In genomic region chr11:125072961-125073590, GRCh38 we compare ENCODE assay signal across 24 cellular contexts. TPM values are rescaled to one million over a fixed set of nuclear protein-coding genes. Genes with fewer than 3 reads are reported as not detected.
DNase-seq lines count a peak whose midpoint lies in the region; ATAC-seq, FAIRE-seq and TF ChIP-seq lines count a peak whose summit lies in the region.
"Had no signal": no experiment of that assay in that cellular context is flagged by ENCODE, and none has a peak within 500 bp of the region (broad histone marks: within the 10 kb centered on the region; RNA-seq: fewer than 3 reads in every experiment).

No MANE protein-coding gene starts in this region.

- DNase-seq in HepG2 (ENCODE audit: low spot score) (no peak), right lobe of liver (no peak), adrenal gland (peak in 3 of 7 donors; percentile 15 to 48 (median 20)), memory B cell (ENCODE audit: low spot score in 2 of 2) (no peak), upper lobe of right lung (peak; percentile 58), NCI-H1694 (lab: John Stamatoyannopoulos, UW) (no peak), globus pallidus (ENCODE audit: low spot score) (no peak)
- DNase-seq: activated CD8-positive, alpha-beta T cell treated with anti-CD3 and anti-CD28 coated beads for 36 hours; activated gamma-delta T cell treated with Interleukin-2 at 50 U/mL for 16 hours; activated T-cell treated with anti-CD3 and anti-CD28 coated beads for 4 hours; colonic mucosa; DMS79 treated with DMSO at 0.1 percent for 48 hours; NCI-H1048; NCI-H187 treated with DMSO at 0.1 percent for 48 hours; NCI-H2227 treated with DMSO at 0.1 percent for 48 hours; uterus had no signal

- CTCF ChIA-PET in HepG2 (lab: Yijun Ruan, JAX; ENCODE audit: low intra/inter-chr PET ratio, low total read pairs), result no interaction called here

- BruUV-seq in HepG2 (replicated peaks; lab: Mats Ljungman, UMichigan), result no TSS peak

- peaks cover 50% of the 10 kb centered on the region for H3K4me1 Mint-ChIP-seq in memory B cell

- TF ChIP-seq RAD21 in HepG2 (CRISPR knock-in tag; IDR thresholded peaks at IDR 0.05), result no peak

- in situ Hi-C loops in HepG2 (cut with HindIII; ENCODE audit: extremely low pct_ligation_motif_present, low pct_unique_long_range_greater_than_20kb), result no loop called here

- 82% methylated on average over 2 of the region's 12 CpGs for WGBS in HepG2 (ENCODE audit: low lambda C conversion rate)
- 60% methylated on average over 1 of the region's 12 CpGs for WGBS in right lobe of liver (ENCODE audit: insufficient coverage, low coverage, low lambda C conversion rate, missing lambda C conversion rate)
- 85 to 95% (median 93%) methylated on average over 4 to 12 of the region's 12 CpGs for WGBS in adrenal gland, 4 donors

- peak overlapping the region; percentile 77; the same call in 1 of the 2 replicates for H3K4me2 ChIP-seq in HepG2 (ENCODE audit: low read depth, low read length)
- H3K4me2 ChIP-seq: A549 had no signal

- no peaks in the 10 kb centered on the region for H3K27me3 Mint-ChIP-seq in memory B cell

- ATAC-seq in HepG2 (no peak), right lobe of liver (no peak), memory B cell (ENCODE audit: low read depth) (no peak), upper lobe of right lung (no peak), HG03097 (IDR thresholded peaks at IDR 0.05; ENCODE audit: low FRiP score, unreplicated experiment) (no peak)
- ATAC-seq: A549; activated CD8-positive, alpha-beta T cell treated with anti-CD3 and anti-CD28 coated beads for 36 hours; gastrocnemius medialis; T-cell had no signal

- TF ChIP-seq CTCF in HepG2 (CRISPR knock-in tag; IDR thresholded peaks at IDR 0.05) (no peak), right lobe of liver (IDR thresholded peaks at IDR 0.05) (no peak), adrenal gland (IDR thresholded peaks at IDR 0.05) (no peak), upper lobe of right lung (IDR thresholded peaks at IDR 0.05) (no peak)

- no peak overlapping the region for H3K9ac ChIP-seq in HepG2 (ENCODE audit: insufficient read depth, low read depth, low read length)

- H3K27me3 ChIP-seq in HepG2 (ENCODE audit: control insufficient read depth in 1 of 2, insufficient read depth in 2 of 2, low read length in 2 of 2), result peaks cover 0 to 4% of the 10 kb centered on the region in 2 experiments; a peak in 1 of 5 replicates
- no peaks in the 10 kb centered on the region for H3K27me3 ChIP-seq in right lobe of liver
- no peaks in the 10 kb centered on the region for H3K27me3 ChIP-seq in adrenal gland
- no peaks in the 10 kb centered on the region for H3K27me3 ChIP-seq in upper lobe of right lung
- H3K27me3 ChIP-seq: colonic mucosa, gastrocnemius medialis, uterus had no signal

- H4K20me1 ChIP-seq in HepG2 (ENCODE audit: insufficient read depth, low read length), result no peaks in the 10 kb centered on the region

- FAIRE-seq in HepG2 (lab: Jason Lieb, UNC), result no peak
- FAIRE-seq: A549, islet of Langerhans had no signal

- no peak overlapping the region for H3K27ac ChIP-seq in HepG2 (ENCODE audit: extremely low read length, insufficient read depth, low read length)
- no peak overlapping the region for H3K27ac ChIP-seq in right lobe of liver
- peak overlapping the region in 3 of 5 donors; percentile 89 to 96 (median 95) for H3K27ac ChIP-seq in adrenal gland
- peak overlapping the region; percentile 51 for H3K27ac ChIP-seq in upper lobe of right lung
- H3K27ac ChIP-seq: A549, gastrocnemius medialis, uterus had no signal

- no peak for TF ChIP-seq POLR2A in HepG2 (IDR thresholded peaks at IDR 0.05; ENCODE audit: insufficient read depth in 1 of 2, low read depth in 2 of 2, low read length in 2 of 2)
- TF ChIP-seq POLR2A in right lobe of liver (IDR thresholded peaks at IDR 0.05), result no peak
- no peak for TF ChIP-seq POLR2A in adrenal gland (IDR thresholded peaks at IDR 0.05)

- H3K9me3 ChIP-seq in HepG2 (ENCODE audit: low read length), result no peaks in the 10 kb centered on the region
- H3K9me3 ChIP-seq in right lobe of liver, result no peaks in the 10 kb centered on the region
- H3K9me3 ChIP-seq in adrenal gland (replicated peaks in 1 of 3), result no peaks in the 10 kb centered on the region
- H3K9me3 ChIP-seq in upper lobe of right lung, result no peaks in the 10 kb centered on the region
- H3K9me3 ChIP-seq: A549, colonic mucosa, gastrocnemius medialis, HAP-1, mucosa of descending colon, uterus had no signal

- peaks cover 2% of the 10 kb centered on the region for H3K36me3 Mint-ChIP-seq in memory B cell
- H3K36me3 Mint-ChIP-seq: brain, T-cell had no signal

- H3K4me1 ChIP-seq in HepG2 (ENCODE audit: insufficient read depth, low read length), result peaks cover 65% of the 10 kb centered on the region
- H3K4me1 ChIP-seq in right lobe of liver, result peaks cover 0 to 3% (median 0%) of the 10 kb centered on the region in 4 donors
- H3K4me1 ChIP-seq in adrenal gland (replicated peaks in 1 of 2), result peaks cover 41 to 86% of the 10 kb centered on the region in 2 donors
- peaks cover 10% of the 10 kb centered on the region for H3K4me1 ChIP-seq in upper lobe of right lung
- H3K4me1 ChIP-seq: colonic mucosa, HAP-1, uterus had no signal

- peak overlapping the region; percentile 86 for H3K27ac Mint-ChIP-seq in memory B cell
- H3K27ac Mint-ChIP-seq: activated CD8-positive, alpha-beta T cell treated with anti-CD3 and anti-CD28 coated beads for 36 hours; T-cell had no signal

- peak overlapping the region; percentile 45 for H3K4me3 Mint-ChIP-seq in memory B cell
- H3K4me3 Mint-ChIP-seq: activated CD8-positive, alpha-beta T cell treated with anti-CD3 and anti-CD28 coated beads for 36 hours; brain; T-cell had no signal

- no peak overlapping the region for H3K4me3 ChIP-seq in HepG2 (replicated peaks in 1 of 3; ENCODE audit: insufficient read depth in 1 of 3, low read depth in 2 of 3, low read length in 3 of 3)
- H3K4me3 ChIP-seq in right lobe of liver, result no peak overlapping the region
- H3K4me3 ChIP-seq in adrenal gland, result no peak overlapping the region
- H3K4me3 ChIP-seq in upper lobe of right lung, result no peak overlapping the region
- H3K4me3 ChIP-seq: A549, colonic mucosa, gastrocnemius medialis, HAP-1, mucosa of descending colon, uterus had no signal

- no peaks in the 10 kb centered on the region for H3K79me2 ChIP-seq in HepG2 (ENCODE audit: insufficient read depth, low read length)

- POLR2A ChIA-PET in HepG2 (lab: Yijun Ruan, JAX), result interaction anchor here (0.9 to 2.9 kb wide), 4 partner anchors 10 to 119 kb away, joined by 3 to 9 read pairs (median 7); partner anchors contain the start of genes CCDC15, SLC37A2 and TMEM218

- intact Hi-C loops in HepG2 (cut with micrococcal nuclease; ENCODE audit: unreplicated experiment), result no loop called here
- intact Hi-C loops in right lobe of liver (cut with DNase I), result no loop called here
- intact Hi-C loops in adrenal gland (cut with DNase I), result no loop called here
- intact Hi-C loops in upper lobe of right lung (cut with DNase I), result no loop called here

- H3K36me3 ChIP-seq in HepG2 (replicated peaks in 1 of 2; ENCODE audit: control insufficient read depth in 1 of 2, insufficient read depth in 2 of 2, low read length in 2 of 2) (no peaks in the 10 kb centered on the region), right lobe of liver (no peaks in the 10 kb centered on the region), adrenal gland (replicated peaks in 1 of 2) (peaks cover 0 to 14% of the 10 kb centered on the region in 2 donors), upper lobe of right lung (no peaks in the 10 kb centered on the region)
- H3K36me3 ChIP-seq: colonic mucosa, gastrocnemius medialis, HAP-1, uterus had no signal

- H3K9me3 Mint-ChIP-seq in memory B cell, result no peaks in the 10 kb centered on the region
- H3K9me3 Mint-ChIP-seq: activated CD8-positive, alpha-beta T cell treated with anti-CD3 and anti-CD28 coated beads for 36 hours; brain; T-cell had no signal

- TF ChIP-seq EP300 in HepG2 (IDR thresholded peaks at IDR 0.05; ENCODE audit: low read depth in 2 of 2, low read length in 2 of 2) (no peak), HepG2 (CRISPR knock-in tag; IDR thresholded peaks at IDR 0.05; ENCODE audit: borderline replicate concordance) (no peak)

- no peak overlapping the region for H2AFZ ChIP-seq in HepG2 (ENCODE audit: low read length)

RNA-seq across cellular contexts. Expression of gene SLC37A2, which starts 10.0 kb away (rescaled TPM):
- total RNA-seq in HepG2 (2016; rRNA removed; fragmentation: Illumina TruSeq; extraction: Trizol) (1.8 and 4.6 TPM in 2 replicates), right lobe of liver (10 to 100 TPM in 1 of 6 experiments, 1 to 10 TPM in 5; 3.4 to 14.2 (median 4.7) TPM), adrenal gland (100 to 1,000 TPM in 7 of 8 donors, 10 to 100 TPM in 1; 85.3 to 389 (median 177) TPM), upper lobe of right lung (25.1 TPM)
- total RNA-seq in HepG2 (2016; cell fraction: cytosol; rRNA removed; fragmentation: Illumina TruSeq; extraction: Trizol; ENCODE audit: low read depth), result 0.30 and 0.53 TPM in 2 replicates
- 1.9 and 5.8 TPM in 2 replicates for total RNA-seq in HepG2 (2016; cell fraction: insoluble cytoplasmic fraction; rRNA removed; fragmentation: Illumina TruSeq; extraction: Trizol)
- 1.7 TPM in 2 replicates for total RNA-seq in HepG2 (2016; cell fraction: membrane; rRNA removed; fragmentation: Illumina TruSeq; extraction: Trizol)
- total RNA-seq in HepG2 (2016; cell fraction: nucleus; rRNA removed; fragmentation: Illumina TruSeq; extraction: Trizol), result 5.8 and 6.3 TPM in 2 replicates
- polyA plus RNA-seq in HepG2 (2011; rRNA removed) (3.8 and 7.1 TPM in 2 replicates), adrenal gland (100 to 1,000 TPM in 1 of 3 donors, 10 to 100 TPM in 2; 73.4 to 274 (median 75.9) TPM)
- 3.3 and 6.2 TPM in 2 replicates for polyA plus RNA-seq in HepG2 (2011; cell fraction: cytosol; rRNA removed)
- polyA plus RNA-seq in HepG2 (2011; cell fraction: nucleus; rRNA removed), result 9.4 and 27.0 TPM in 2 replicates
- 1.3 and 1.8 TPM in 2 replicates for polyA plus RNA-seq in HepG2 (2012)
- 0.51 and 0.58 TPM in 2 replicates for polyA plus RNA-seq in HepG2 (2016; cell fraction: cytosol; fragmentation: Illumina TruSeq; extraction: Trizol; ENCODE audit: low read depth)
- 1.9 and 2.2 TPM in 2 replicates for polyA plus RNA-seq in HepG2 (2016; cell fraction: insoluble cytoplasmic fraction; fragmentation: Illumina TruSeq; extraction: Trizol; ENCODE audit: low read depth)
- polyA plus RNA-seq in HepG2 (2016; cell fraction: membrane; fragmentation: Illumina TruSeq; extraction: Trizol; ENCODE audit: low read depth), result 0.93 and 1.1 TPM in 2 replicates
- polyA plus RNA-seq in HepG2 (2016; cell fraction: nucleus; fragmentation: Illumina TruSeq; extraction: Trizol; ENCODE audit: insufficient read depth, low read depth), result 8.4 and 9.8 TPM in 2 replicates
- polyA minus RNA-seq in HepG2 (2011; rRNA and poly(A)+ RNA removed; ENCODE audit: low replicate concordance), result 0.26 and 16.3 TPM in 2 replicates
- polyA minus RNA-seq in HepG2 (2011; cell fraction: cytosol; rRNA and poly(A)+ RNA removed), result 2.0 and 4.0 TPM in 2 replicates
- 2.7 and 5.3 TPM in 2 replicates for polyA minus RNA-seq in HepG2 (2011; cell fraction: nucleus; rRNA and poly(A)+ RNA removed)

RNA-seq across cellular contexts. Expression of gene TMEM218, which starts 38.4 kb away (rescaled TPM):
- 14.0 and 14.2 TPM in 2 replicates for total RNA-seq in HepG2 (2016; rRNA removed; fragmentation: Illumina TruSeq; extraction: Trizol)
- total RNA-seq in HepG2 (2016; cell fraction: cytosol; rRNA removed; fragmentation: Illumina TruSeq; extraction: Trizol; ENCODE audit: low read depth), result 5.2 and 7.3 TPM in 2 replicates
- total RNA-seq in HepG2 (2016; cell fraction: insoluble cytoplasmic fraction; rRNA removed; fragmentation: Illumina TruSeq; extraction: Trizol), result 14.1 and 16.1 TPM in 2 replicates
- 11.0 and 12.9 TPM in 2 replicates for total RNA-seq in HepG2 (2016; cell fraction: membrane; rRNA removed; fragmentation: Illumina TruSeq; extraction: Trizol)
- 11.0 and 11.8 TPM in 2 replicates for total RNA-seq in HepG2 (2016; cell fraction: nucleus; rRNA removed; fragmentation: Illumina TruSeq; extraction: Trizol)
- 10.0 and 11.8 TPM in 2 replicates for polyA plus RNA-seq in HepG2 (2011; rRNA removed)
- polyA plus RNA-seq in HepG2 (2011; cell fraction: cytosol; rRNA removed), result 12.9 and 14.2 TPM in 2 replicates
- polyA plus RNA-seq in HepG2 (2011; cell fraction: nucleus; rRNA removed), result 12.0 TPM in 2 replicates
- polyA plus RNA-seq in HepG2 (2012), result 8.4 and 10.1 TPM in 2 replicates
- 4.6 and 6.0 TPM in 2 replicates for polyA plus RNA-seq in HepG2 (2016; cell fraction: cytosol; fragmentation: Illumina TruSeq; extraction: Trizol; ENCODE audit: low read depth)
- 12.6 and 16.7 TPM in 2 replicates for polyA plus RNA-seq in HepG2 (2016; cell fraction: insoluble cytoplasmic fraction; fragmentation: Illumina TruSeq; extraction: Trizol; ENCODE audit: low read depth)
- polyA plus RNA-seq in HepG2 (2016; cell fraction: membrane; fragmentation: Illumina TruSeq; extraction: Trizol; ENCODE audit: low read depth), result 7.0 and 10.1 TPM in 2 replicates
- polyA plus RNA-seq in HepG2 (2016; cell fraction: nucleus; fragmentation: Illumina TruSeq; extraction: Trizol; ENCODE audit: insufficient read depth, low read depth), result 16.2 and 19.0 TPM in 2 replicates
- polyA minus RNA-seq in HepG2 (2011; rRNA and poly(A)+ RNA removed; ENCODE audit: low replicate concordance), result 4.5 and 7.8 TPM in 2 replicates
- 2.6 and 3.8 TPM in 2 replicates for polyA minus RNA-seq in HepG2 (2011; cell fraction: cytosol; rRNA and poly(A)+ RNA removed)
- polyA minus RNA-seq in HepG2 (2011; cell fraction: nucleus; rRNA and poly(A)+ RNA removed), result 8.1 and 9.7 TPM in 2 replicates
- total RNA-seq in right lobe of liver, result 10 to 100 TPM in 4 of 6 experiments, 1 to 10 TPM in 2; 7.4 to 13.5 (median 10.5) TPM
- total RNA-seq in adrenal gland, result 10 to 100 TPM; 19.7 to 42.3 (median 25.8) TPM
- polyA plus RNA-seq in adrenal gland, result 10 to 100 TPM; 19.3 to 38.7 (median 20.4) TPM
- 19.0 TPM for total RNA-seq in upper lobe of right lung

Comparison
In these comparisons a context has a peak if more than half of its experiments do, and no peak if none do; other contexts are left out.
1. H3K27ac ChIP-seq: peak in adrenal gland (3 of 5) and upper lobe of right lung (single experiment); none in HepG2 (single experiment) and right lobe of liver (0 of 3).